ENCODE assay signal across 23 cellular contexts in the genomic region with DNA sequence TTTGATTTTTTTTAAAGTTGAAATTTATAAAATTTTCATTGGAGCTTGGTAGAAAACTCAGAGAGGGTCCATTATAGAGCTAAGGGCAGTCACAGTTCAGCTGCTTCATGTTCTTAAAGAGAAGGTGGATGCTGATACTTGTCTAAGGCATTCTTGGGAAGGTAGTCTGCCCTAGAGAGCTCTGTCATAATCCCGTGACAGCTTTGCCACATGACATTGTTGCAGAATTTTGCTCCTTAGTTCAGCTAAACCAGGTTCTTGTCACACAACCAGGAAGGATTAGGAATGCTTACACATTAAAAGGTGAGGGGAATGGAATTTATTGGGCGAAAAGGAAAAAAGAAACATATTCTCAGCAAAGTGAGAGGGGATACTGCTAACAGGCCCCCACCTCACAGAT.
DNase-seq lines count a peak whose midpoint lies in the region; ATAC-seq, FAIRE-seq and TF ChIP-seq lines count a peak whose summit lies in the region.
"Had no signal": no experiment of that assay in that cellular context is flagged by ENCODE, and none has a peak within 500 bp of the region (broad histone marks: within the 10 kb centered on the region; RNA-seq: fewer than 3 reads in every experiment).

No MANE protein-coding gene starts in this region.

- no peak overlapping the region for H2AFZ ChIP-seq in trophoblast cell (ENCODE audit: insufficient read depth, low read length, poor library complexity)

- H3K79me2 ChIP-seq in trophoblast cell (ENCODE audit: control insufficient read depth, insufficient read depth, low read length, poor library complexity), result no peaks in the 10 kb centered on the region

- H3K18ac ChIP-seq in trophoblast cell (ENCODE audit: low read length), result no peak overlapping the region

- H3K4me3 Mint-ChIP-seq in nephron progenitor cell, result no peak overlapping the region
- H3K4me3 Mint-ChIP-seq: B cell; CD4-positive, alpha-beta T cell; CD8-positive, alpha-beta T cell had no signal

- no peak overlapping the region for H4K12ac ChIP-seq in trophoblast cell (ENCODE audit: low read depth, low read length)

- H3K27ac Mint-ChIP-seq in nephron progenitor cell, result peak overlapping the region; percentile 68
- H3K27ac Mint-ChIP-seq: B cell; CD4-positive, alpha-beta T cell; CD8-positive, alpha-beta T cell had no signal

- H2BK12ac ChIP-seq in trophoblast cell (ENCODE audit: low read length), result no peak overlapping the region

- H2BK120ac ChIP-seq in trophoblast cell (ENCODE audit: insufficient read depth, low read length, poor library complexity), result no peak overlapping the region

- H2AK5ac ChIP-seq in trophoblast cell (ENCODE audit: low read length), result no peak overlapping the region

- H3K9me3 ChIP-seq in trophoblast cell (ENCODE audit: insufficient read depth, low read depth, low read length), result no peaks in the 10 kb centered on the region
- H3K9me3 ChIP-seq: BLaER1 treated with 17β-estradiol and CSF1 and Interleukin-3, amounts not matched to agents 10 nM and 100 nM; Caco-2 had no signal

- H3K27ac ChIP-seq in trophoblast cell (ENCODE audit: low read depth, low read length), result no peak overlapping the region
- H3K27ac ChIP-seq: BLaER1 treated with 17β-estradiol and CSF1 and Interleukin-3, amounts not matched to agents 10 nM and 100 nM; C4-2B had no signal

- no CpG with 5 or more reads among the region's 2 CpGs for WGBS in trophoblast cell (ENCODE audit: extremely low coverage, insufficient coverage, insufficient read length)

- no peak overlapping the region for H3K9ac ChIP-seq in trophoblast cell (ENCODE audit: low read length)
- H3K9ac ChIP-seq: BLaER1 treated with 17β-estradiol and CSF1 and Interleukin-3, amounts not matched to agents 10 nM and 100 nM had no signal

- no peak overlapping the region for H2BK5ac ChIP-seq in trophoblast cell (ENCODE audit: low read depth, low read length, poor library complexity)

- no peaks in the 10 kb centered on the region for H3K36me3 Mint-ChIP-seq in nephron progenitor cell (ENCODE audit: low read depth)
- H3K36me3 Mint-ChIP-seq: CD8-positive, alpha-beta T cell had no signal

- no peaks in the 10 kb centered on the region for H3K79me1 ChIP-seq in trophoblast cell (ENCODE audit: low read length)

- no peak overlapping the region for H4K8ac ChIP-seq in trophoblast cell (ENCODE audit: low read depth, low read length)

- peaks cover 5% of the 10 kb centered on the region for H3K27me3 Mint-ChIP-seq in nephron progenitor cell (ENCODE audit: low read depth, poor library complexity)
- H3K27me3 Mint-ChIP-seq: B cell; CD4-positive, alpha-beta T cell had no signal

- H3K4me1 ChIP-seq in trophoblast cell (ENCODE audit: control insufficient read depth in 1 of 2, insufficient read depth in 2 of 2, low read length in 2 of 2), result no peaks in the 10 kb centered on the region
- H3K4me1 ChIP-seq: Caco-2 had no signal

- no peak overlapping the region for H4K91ac ChIP-seq in trophoblast cell (ENCODE audit: low read depth, low read length)

- H3K23ac ChIP-seq in trophoblast cell (ENCODE audit: low read length), result no peak overlapping the region

- H3K27me3 ChIP-seq in bronchial epithelial cell (ENCODE audit: control insufficient read depth, insufficient read depth, low read length) (no peaks in the 10 kb centered on the region), trophoblast cell (ENCODE audit: insufficient read depth, low read length) (no peaks in the 10 kb centered on the region)
- H3K27me3 ChIP-seq: BLaER1 treated with 17β-estradiol and CSF1 and Interleukin-3, amounts not matched to agents 10 nM and 100 nM had no signal

- no peak overlapping the region for H3K4ac ChIP-seq in trophoblast cell (ENCODE audit: low read depth, low read length)

- no peaks in the 10 kb centered on the region for H3K9me3 Mint-ChIP-seq in nephron progenitor cell
- H3K9me3 Mint-ChIP-seq: CD4-positive, alpha-beta T cell; CD8-positive, alpha-beta T cell had no signal

- no peak overlapping the region for H3K4me2 ChIP-seq in trophoblast cell (ENCODE audit: low read length)
- H3K4me2 ChIP-seq: BLaER1 treated with 17β-estradiol and CSF1 and Interleukin-3, amounts not matched to agents 10 nM and 100 nM had no signal

- H3K36me3 ChIP-seq in bronchial epithelial cell (ENCODE audit: control insufficient read depth, insufficient read depth, low read length) (no peaks in the 10 kb centered on the region), trophoblast cell (ENCODE audit: control insufficient read depth in 1 of 2, insufficient read depth in 2 of 2, low read length in 2 of 2) (no peaks in the 10 kb centered on the region)
- H3K36me3 ChIP-seq: BLaER1 treated with 17β-estradiol and CSF1 and Interleukin-3, amounts not matched to agents 10 nM and 100 nM had no signal

- peak; percentile 75 for FAIRE-seq in bronchial epithelial cell (lab: Jason Lieb, UNC)
- FAIRE-seq: A204.1, G401.6, GM12891, GM19239 had no signal

- ATAC-seq in HG03439 (IDR thresholded peaks at IDR 0.05; ENCODE audit: unreplicated experiment), result no peak
- ATAC-seq: CD8-positive, alpha-beta T cell had no signal

- no peak overlapping the region for H3K14ac ChIP-seq in trophoblast cell (ENCODE audit: low read length)

- H3K4me1 Mint-ChIP-seq in nephron progenitor cell, result peaks cover 19% of the 10 kb centered on the region

- DNase-seq in bronchial epithelial cell (ENCODE audit: low read depth) (no peak), nephron progenitor cell (no peak), trophoblast cell (peak; percentile 54 to 60), D341Med (ENCODE audit: low spot score) (no peak), HT-29 (ENCODE audit: low spot score) (no peak)
- no peak for DNase-seq in activated CD4-positive, alpha-beta T cell treated with anti-CD3 and anti-CD28 coated beads for 48 hours
- DNase-seq: 8988T; ACHN; Caco-2; Calu3; CD4-positive, alpha-beta T cell; CD8-positive, alpha-beta T cell; DMS 273 treated with DMSO at 0.1 percent for 48 hours; DMS79 treated with DMSO at 0.1 percent for 48 hours; GF-D8 had no signal

- TF ChIP-seq CTCF in bronchial epithelial cell (IDR thresholded peaks at IDR 0.05; ENCODE audit: insufficient read depth, low read length, severe bottlenecking), result no peak
- TF ChIP-seq CTCF in nephron progenitor cell (IDR thresholded peaks at IDR 0.05), result no peak

- H3K4me3 ChIP-seq in bronchial epithelial cell (ENCODE audit: low read depth, low read length), result no peak overlapping the region
- no peak overlapping the region for H3K4me3 ChIP-seq in trophoblast cell (ENCODE audit: low read depth, low read length)
- H3K4me3 ChIP-seq: BLaER1 treated with 17β-estradiol and CSF1 and Interleukin-3, amounts not matched to agents 10 nM and 100 nM had no signal

Comparison
In these comparisons a context has a peak if more than half of its experiments do, and no peak if none do; other contexts are left out.
1. DNase-seq: peak in trophoblast cell (2 of 2); none in bronchial epithelial cell (single experiment), nephron progenitor cell (single experiment), D341Med (single experiment), HT-29 (single experiment) and activated CD4-positive, alpha-beta T cell treated with anti-CD3 and anti-CD28 coated beads for 48 hours (single experiment).